Comparison of ENCODE assay signal across 7 cellular contexts in the genomic region with DNA sequence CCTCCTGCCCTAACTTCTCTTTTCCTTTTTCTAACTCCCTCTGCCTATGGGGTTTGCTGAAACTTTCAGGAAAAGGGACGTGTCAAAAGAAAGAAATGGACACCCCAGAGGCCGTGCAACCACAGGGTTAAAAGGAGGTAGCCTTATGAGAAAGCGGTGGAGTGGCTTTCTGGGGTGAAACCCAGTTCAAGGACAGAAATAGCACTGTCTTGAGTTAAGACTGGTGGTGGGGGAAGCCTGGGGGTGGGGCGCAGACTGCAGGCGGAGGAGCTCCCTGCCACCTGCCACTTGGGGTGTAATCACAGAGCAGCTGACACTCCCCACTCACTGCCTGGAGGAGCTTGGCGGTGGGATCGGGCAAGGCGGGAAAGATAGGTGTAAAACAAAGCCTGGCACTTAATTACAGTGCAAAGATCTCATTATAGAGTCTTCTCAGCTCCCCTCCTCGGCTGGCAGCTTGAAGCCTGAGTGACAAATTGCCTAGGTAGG. TPM values are rescaled to one million over a fixed set of nuclear protein-coding genes. Genes with fewer than 3 reads are reported as not detected.
DNase-seq lines count a peak whose midpoint lies in the region; ATAC-seq and TF ChIP-seq lines count a peak whose summit lies in the region.

No MANE protein-coding gene starts in this region.

- peaks cover 4% of the 10 kb centered on the region for H3K36me3 Mint-ChIP-seq in activated CD4-positive, alpha-beta T cell treated with anti-CD3 and anti-CD28 coated beads, Interleukin-2, amount 10 ng/mL, durations not matched to agents 7 days and 5 days (ENCODE audit: low read depth)

- 20 to 23% methylated on average over 1 to 5 of the region's 9 CpGs for WGBS in gastroesophageal sphincter (ENCODE audit: low coverage in 1 of 2), 2 donors

- POLR2A ChIA-PET in activated CD4-positive, alpha-beta T cell treated with anti-CD3 and anti-CD28 coated beads, Interleukin-2, amount 10 ng/mL, durations not matched to agents 7 days and 5 days (lab: Charles Lee): no interaction called here

- peaks cover 15% of the 10 kb centered on the region for H3K4me1 Mint-ChIP-seq in activated CD4-positive, alpha-beta T cell treated with anti-CD3 and anti-CD28 coated beads, Interleukin-2, amount 10 ng/mL, durations not matched to agents 7 days and 5 days

- ATAC-seq in gastroesophageal sphincter: no peak
- no peak for ATAC-seq in HG03025 (IDR thresholded peaks at IDR 0.05; ENCODE audit: low FRiP score, unreplicated experiment)
- ATAC-seq in HG02970 (IDR thresholded peaks at IDR 0.05; ENCODE audit: low FRiP score, unreplicated experiment): no peak

- H3K9me3 Mint-ChIP-seq in activated CD4-positive, alpha-beta T cell treated with anti-CD3 and anti-CD28 coated beads, Interleukin-2, amount 10 ng/mL, durations not matched to agents 7 days and 5 days: peaks cover 10% of the 10 kb centered on the region

- H3K27me3 Mint-ChIP-seq in activated CD4-positive, alpha-beta T cell treated with anti-CD3 and anti-CD28 coated beads, Interleukin-2, amount 10 ng/mL, durations not matched to agents 7 days and 5 days: peaks cover 9% of the 10 kb centered on the region

- CTCF ChIA-PET in activated CD4-positive, alpha-beta T cell treated with anti-CD3 and anti-CD28 coated beads, Interleukin-2, amount 10 ng/mL, durations not matched to agents 7 days and 5 days (lab: Charles Lee): interaction anchor here (0.5 to 2.3 kb wide), 7 partner anchors 9 to 550 kb away, joined by 3 to 11 read pairs (median 5); no protein-coding TSS in a partner anchor

- H3K4me3 ChIP-seq in gastroesophageal sphincter (peak overlapping the region in 1 of 2 donors; percentile 59), skin epidermis (peak overlapping the region in 2 of 7 experiments; percentile 47 to 53)

- no peak for TF ChIP-seq CTCF in GM20000 (IDR thresholded peaks at IDR 0.05; ENCODE audit: extremely low read depth, missing control alignments)
- no peak for TF ChIP-seq CTCF in gastroesophageal sphincter (IDR thresholded peaks at IDR 0.05)

- DNase-seq in GM20000 (ENCODE audit: low spot score): peak; percentile 62
- peak; percentile 28 for DNase-seq in LHCN-M2 (ENCODE audit: low read depth)
- DNase-seq in activated CD4-positive, alpha-beta T cell treated with anti-CD3 and anti-CD28 coated beads, Interleukin-2, amount 10 ng/mL, durations not matched to agents 7 days and 5 days: peak; percentile 38

- TF ChIP-seq EP300 in gastroesophageal sphincter (IDR thresholded peaks at IDR 0.05): no peak

- H3K27ac ChIP-seq in gastroesophageal sphincter (peak overlapping the region; percentile 1 to 76 (median 64)), skin epidermis (peak overlapping the region in 19 of 21 experiments; percentile 11 to 83 (median 77))

- H3K4me3 Mint-ChIP-seq in activated CD4-positive, alpha-beta T cell treated with anti-CD3 and anti-CD28 coated beads, Interleukin-2, amount 10 ng/mL, durations not matched to agents 7 days and 5 days: peak overlapping the region; percentile 61

- no peak for TF ChIP-seq POLR2A in gastroesophageal sphincter (IDR thresholded peaks at IDR 0.05)

- H3K27me3 ChIP-seq in gastroesophageal sphincter: no peaks in the 10 kb centered on the region

- H3K9me3 ChIP-seq in gastroesophageal sphincter: no peaks in the 10 kb centered on the region

- H3K4me1 ChIP-seq in gastroesophageal sphincter: peaks cover 0 to 46% (median 9%) of the 10 kb centered on the region in 3 donors

- peak overlapping the region; percentile 86 for H3K27ac Mint-ChIP-seq in activated CD4-positive, alpha-beta T cell treated with anti-CD3 and anti-CD28 coated beads, Interleukin-2, amount 10 ng/mL, durations not matched to agents 7 days and 5 days

- H3K36me3 ChIP-seq in gastroesophageal sphincter: no peaks in the 10 kb centered on the region

RNA-seq across cellular contexts. Expression of gene TLR5, which starts 0.8 kb away (rescaled TPM):
- total RNA-seq in LHCN-M2 (2014; rRNA removed) (0.11 and 0.13 TPM in 2 replicates), gastroesophageal sphincter (10 to 100 TPM in 1 of 4 donors, 1 to 10 TPM in 3; 3.5 to 15.1 (median 6.0) TPM)
- polyA plus RNA-seq in LHCN-M2 (2012): 0.26 TPM
- total RNA-seq in activated CD4-positive, alpha-beta T cell treated with anti-CD3 and anti-CD28 coated beads, Interleukin-2, amount 10 ng/mL, durations not matched to agents 7 days and 5 days: 1 to 10 TPM in 1 of 2 experiments, under 1 TPM in 1; 0.58 to 1.0 TPM
